In the genomic region with DNA sequence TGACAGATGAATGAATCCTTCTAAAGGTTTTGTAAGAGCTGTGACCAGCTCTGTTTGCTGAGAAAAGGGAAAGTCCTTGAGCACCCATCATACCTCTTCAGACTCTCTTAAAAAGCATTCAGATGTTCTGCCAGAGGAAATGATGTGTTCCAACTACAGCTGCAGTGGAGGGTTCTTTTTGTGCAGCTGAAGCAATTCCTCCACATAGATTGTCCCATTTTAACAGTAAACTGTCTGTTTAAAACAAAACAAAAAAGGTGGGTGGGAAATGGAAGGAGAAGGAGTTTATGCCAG, we compare ENCODE assay signal across 9 cellular contexts.
DNase-seq lines count a peak whose midpoint lies in the region; ATAC-seq and TF ChIP-seq lines count a peak whose summit lies in the region.
"Had no signal": no experiment of that assay in that cellular context is flagged by ENCODE, and none has a peak within 500 bp of the region (broad histone marks: within the 10 kb centered on the region; RNA-seq: fewer than 3 reads in every experiment).

No MANE protein-coding gene starts in this region.

- H3K27me3 Mint-ChIP-seq in chondrocyte (ENCODE audit: low read depth) = no peaks in the 10 kb centered on the region
- H3K27me3 Mint-ChIP-seq in stimulated activated memory B cell treated with anti-CD40 and anti-IgM and Interleukin-4, amounts not matched to agents 10 μg/mL and 1 μg/mL and 100 μg/mL, for 72 hours = no peaks in the 10 kb centered on the region

- ATAC-seq in GM19351 (IDR thresholded peaks at IDR 0.05; ENCODE audit: unreplicated experiment) (peak; percentile 63), HG03460 (IDR thresholded peaks at IDR 0.05; ENCODE audit: unreplicated experiment) (peak; percentile 55), left lobe of liver (no peak)
- ATAC-seq in stimulated activated memory B cell treated with anti-CD40 and anti-IgM and Interleukin-4, amounts not matched to agents 10 μg/mL and 1 μg/mL and 100 μg/mL, for 72 hours = peak; percentile 70
- ATAC-seq: activated naive CD4-positive, alpha-beta T cell treated with anti-CD3 and anti-CD28 coated beads, Interleukin-2, amount 50 U/mL, for 72 hours had no signal

- peaks cover 39% of the 10 kb centered on the region for H3K4me1 Mint-ChIP-seq in chondrocyte (ENCODE audit: low read depth)
- peaks cover 38% of the 10 kb centered on the region for H3K4me1 Mint-ChIP-seq in stimulated activated memory B cell treated with anti-CD40 and anti-IgM and Interleukin-4, amounts not matched to agents 10 μg/mL and 1 μg/mL and 100 μg/mL, for 72 hours

- no peak for TF ChIP-seq CTCF in chondrocyte (IDR thresholded peaks at IDR 0.05)

- no peaks in the 10 kb centered on the region for H3K36me3 Mint-ChIP-seq in chondrocyte (ENCODE audit: low read depth)
- no peaks in the 10 kb centered on the region for H3K36me3 Mint-ChIP-seq in stimulated activated memory B cell treated with anti-CD40 and anti-IgM and Interleukin-4, amounts not matched to agents 10 μg/mL and 1 μg/mL and 100 μg/mL, for 72 hours
- H3K36me3 Mint-ChIP-seq: activated naive CD4-positive, alpha-beta T cell treated with anti-CD3 and anti-CD28 coated beads, Interleukin-2, amount 50 U/mL, for 72 hours had no signal

- no peaks in the 10 kb centered on the region for H3K9me3 Mint-ChIP-seq in chondrocyte (ENCODE audit: low read depth)
- no peaks in the 10 kb centered on the region for H3K9me3 Mint-ChIP-seq in stimulated activated memory B cell treated with anti-CD40 and anti-IgM and Interleukin-4, amounts not matched to agents 10 μg/mL and 1 μg/mL and 100 μg/mL, for 72 hours

- no peak for DNase-seq in chondrocyte (ENCODE audit: low spot score)
- DNase-seq in activated T-cell treated with anti-CD3 and anti-CD28 coated beads, Interleukin-2, amount 50 U/mL, for 1 hour = no peak
- no peak for DNase-seq in left lobe of liver (ENCODE audit: low spot score)
- DNase-seq in posterior vena cava (ENCODE audit: low spot score) = no peak
- DNase-seq: NCI-H146 had no signal

- peak overlapping the region; percentile 62 for H3K27ac Mint-ChIP-seq in chondrocyte (ENCODE audit: unreplicated experiment)
- H3K27ac Mint-ChIP-seq in stimulated activated memory B cell treated with anti-CD40 and anti-IgM and Interleukin-4, amounts not matched to agents 10 μg/mL and 1 μg/mL and 100 μg/mL, for 72 hours = peak overlapping the region; percentile 66
- H3K27ac Mint-ChIP-seq: activated naive CD4-positive, alpha-beta T cell treated with anti-CD3 and anti-CD28 coated beads, Interleukin-2, amount 50 U/mL, for 72 hours had no signal

- H3K4me3 Mint-ChIP-seq in chondrocyte (ENCODE audit: unreplicated experiment) = peak overlapping the region; percentile 11
- H3K4me3 Mint-ChIP-seq in stimulated activated memory B cell treated with anti-CD40 and anti-IgM and Interleukin-4, amounts not matched to agents 10 μg/mL and 1 μg/mL and 100 μg/mL, for 72 hours = peak overlapping the region; percentile 66

- intact Hi-C loops in posterior vena cava (cut with DNase I) = no loop called here
